ENCODE assay signal across 8 cellular contexts in genomic region chr6:2765896-2766766, GRCh38. TPM values are rescaled to one million over a fixed set of nuclear protein-coding genes. Genes with fewer than 3 reads are reported as not detected.
DNase-seq lines count a peak whose midpoint lies in the region; ATAC-seq and TF ChIP-seq lines count a peak whose summit lies in the region.

No MANE protein-coding gene starts in this region.

- intact Hi-C loops in activated naive CD4-positive, alpha-beta T cell treated with anti-CD3 and anti-CD28 coated beads for 36 hours (cut with micrococcal nuclease): loop anchor here (1.0 to 10.0 kb wide), 11 partner anchors 25 to 1369 kb away; partner anchors contain the start of genes BPHL, ECI2, GMDS and PSMG4
- intact Hi-C loops in psoas muscle (cut with DNase I): loop anchor here in 1 of 2 donors (2.0 kb wide), 1 partner anchor 31 kb away; no protein-coding TSS in a partner anchor

- H3K27ac ChIP-seq in cardiac muscle cell: peak overlapping the region; percentile 91
- peak overlapping the region; percentile 93 for H3K27ac ChIP-seq in psoas muscle

- H3K9me3 Mint-ChIP-seq in activated CD8-positive, alpha-beta memory T cell treated with anti-CD3 and anti-CD28 coated beads, Interleukin-2, amount 10 ng/mL, durations not matched to agents 7 days and 5 days (ENCODE audit: low read depth): no peaks in the 10 kb centered on the region
- no peaks in the 10 kb centered on the region for H3K9me3 Mint-ChIP-seq in activated naive CD4-positive, alpha-beta T cell treated with anti-CD3 and anti-CD28 coated beads for 36 hours

- TF ChIP-seq CTCF in cardiac muscle cell (IDR thresholded peaks at IDR 0.05; ENCODE audit: low read depth, low read length) (no peak), psoas muscle (IDR thresholded peaks at IDR 0.05) (no peak)

- H3K9me3 ChIP-seq in cardiac muscle cell (ENCODE audit: low read depth): no peaks in the 10 kb centered on the region
- no peaks in the 10 kb centered on the region for H3K9me3 ChIP-seq in psoas muscle

- 0 to 1% (median 1%) methylated on average over 32 to 91 of the region's 91 CpGs for WGBS in psoas muscle, 3 donors

- H3K27me3 ChIP-seq in cardiac muscle cell (no peaks in the 10 kb centered on the region), psoas muscle (ENCODE audit: insufficient read depth in 3 of 3, low read length in 2 of 3) (no peaks in the 10 kb centered on the region)

- H3K27me3 Mint-ChIP-seq in activated CD8-positive, alpha-beta memory T cell treated with anti-CD3 and anti-CD28 coated beads, Interleukin-2, amount 10 ng/mL, durations not matched to agents 7 days and 5 days: no peaks in the 10 kb centered on the region
- no peaks in the 10 kb centered on the region for H3K27me3 Mint-ChIP-seq in activated naive CD4-positive, alpha-beta T cell treated with anti-CD3 and anti-CD28 coated beads for 36 hours (ENCODE audit: low read depth)

- DNase-seq in activated CD8-positive, alpha-beta memory T cell treated with anti-CD3 and anti-CD28 coated beads, Interleukin-2, amount 10 ng/mL, durations not matched to agents 7 days and 5 days: peak; percentile 67
- no peak for DNase-seq in activated CD8-positive, alpha-beta memory T cell treated with anti-CD3 and anti-CD28 coated beads, Interleukin-2, amount 50 U/mL, for 4 hours
- DNase-seq in NCI-H774 (lab: John Stamatoyannopoulos, UW): peak; percentile 23
- DNase-seq in activated naive CD4-positive, alpha-beta T cell treated with anti-CD3 and anti-CD28 coated beads for 36 hours: peak; percentile 41
- peak; percentile 56 to 63 for DNase-seq in cardiac muscle cell (ENCODE audit: low read depth in 1 of 2, low spot score in 1 of 2)
- DNase-seq in psoas muscle: peak; percentile 58 to 77
- no peak for DNase-seq in inferior parietal cortex (ENCODE audit: extremely low spot score)

- H3K4me1 ChIP-seq in cardiac muscle cell (ENCODE audit: low read depth) (peaks cover 36% of the 10 kb centered on the region), psoas muscle (peaks cover 40% of the 10 kb centered on the region)

- H3K4me1 Mint-ChIP-seq in activated CD8-positive, alpha-beta memory T cell treated with anti-CD3 and anti-CD28 coated beads, Interleukin-2, amount 10 ng/mL, durations not matched to agents 7 days and 5 days: peaks cover 46% of the 10 kb centered on the region
- peaks cover 44% of the 10 kb centered on the region for H3K4me1 Mint-ChIP-seq in activated naive CD4-positive, alpha-beta T cell treated with anti-CD3 and anti-CD28 coated beads for 36 hours (ENCODE audit: low read depth)

- H3K4me3 Mint-ChIP-seq in activated CD8-positive, alpha-beta memory T cell treated with anti-CD3 and anti-CD28 coated beads, Interleukin-2, amount 10 ng/mL, durations not matched to agents 7 days and 5 days: peak overlapping the region; percentile 95
- H3K4me3 Mint-ChIP-seq in activated naive CD4-positive, alpha-beta T cell treated with anti-CD3 and anti-CD28 coated beads for 36 hours: peak overlapping the region; percentile 93

- peak overlapping the region; percentile 92 for H3K27ac Mint-ChIP-seq in activated CD8-positive, alpha-beta memory T cell treated with anti-CD3 and anti-CD28 coated beads, Interleukin-2, amount 10 ng/mL, durations not matched to agents 7 days and 5 days
- H3K27ac Mint-ChIP-seq in activated naive CD4-positive, alpha-beta T cell treated with anti-CD3 and anti-CD28 coated beads for 36 hours: peak overlapping the region; percentile 77

- H3K4me3 ChIP-seq in cardiac muscle cell (peak overlapping the region; percentile 82), psoas muscle (peak overlapping the region; percentile 86)

- H3K36me3 ChIP-seq in cardiac muscle cell: no peaks in the 10 kb centered on the region
- H3K36me3 ChIP-seq in psoas muscle (ENCODE audit: insufficient read depth in 1 of 2, low read depth in 1 of 2): no peaks in the 10 kb centered on the region

- peaks cover 27% of the 10 kb centered on the region for H3K36me3 Mint-ChIP-seq in activated CD8-positive, alpha-beta memory T cell treated with anti-CD3 and anti-CD28 coated beads, Interleukin-2, amount 10 ng/mL, durations not matched to agents 7 days and 5 days
- peaks cover 16% of the 10 kb centered on the region for H3K36me3 Mint-ChIP-seq in activated naive CD4-positive, alpha-beta T cell treated with anti-CD3 and anti-CD28 coated beads for 36 hours (ENCODE audit: low read depth)

- CTCF ChIA-PET in activated CD8-positive, alpha-beta memory T cell treated with anti-CD3 and anti-CD28 coated beads, Interleukin-2, amount 10 ng/mL, durations not matched to agents 7 days and 5 days (lab: Charles Lee): interaction anchor here (0.6 to 5.9 kb wide), 22 partner anchors 9 to 301 kb away, joined by 3 to 33 read pairs (median 4); partner anchors contain the start of genes SERPINB1 and SERPINB6
- CTCF ChIA-PET in activated naive CD4-positive, alpha-beta T cell treated with anti-CD3 and anti-CD28 coated beads for 36 hours (lab: Charles Lee): interaction anchor here (0.7 to 2.1 kb wide), 3 partner anchors 15 to 134 kb away, joined by 3 to 7 read pairs (median 3); partner anchors contain the start of gene MYLK4

- ATAC-seq in activated CD8-positive, alpha-beta memory T cell treated with anti-CD3 and anti-CD28 coated beads, Interleukin-2, amount 10 ng/mL, durations not matched to agents 7 days and 5 days: peak; percentile 1
- peak; percentile 13 for ATAC-seq in HG02678 (IDR thresholded peaks at IDR 0.05; ENCODE audit: unreplicated experiment)
- ATAC-seq in psoas muscle: peak in 2 of 4 donors; percentile 1 to 6

RNA-seq across cellular contexts. Expression of gene WRNIP1, which starts 0.9 kb away (rescaled TPM):
- total RNA-seq in activated CD8-positive, alpha-beta memory T cell treated with anti-CD3 and anti-CD28 coated beads, Interleukin-2, amount 10 ng/mL, durations not matched to agents 7 days and 5 days: 10 to 100 TPM; 48.7 to 53.3 TPM
- total RNA-seq in activated naive CD4-positive, alpha-beta T cell treated with anti-CD3 and anti-CD28 coated beads for 36 hours: 10 to 100 TPM; 19.2 to 21.7 TPM
- total RNA-seq in cardiac muscle cell (63.0 and 89.9 TPM in 2 replicates), psoas muscle (10 to 100 TPM; 26.5 to 53.3 (median 41.3) TPM)
- polyA plus RNA-seq in cardiac muscle cell (59.2 and 77.7 TPM in 2 replicates), psoas muscle (10 to 100 TPM; 38.0 to 73.9 (median 56.4) TPM)

RNA-seq across cellular contexts. Expression of gene MYLK4, which starts 15.4 kb away (rescaled TPM):
- total RNA-seq in activated CD8-positive, alpha-beta memory T cell treated with anti-CD3 and anti-CD28 coated beads, Interleukin-2, amount 10 ng/mL, durations not matched to agents 7 days and 5 days: under 1 TPM; 0.18 to 0.23 TPM
- total RNA-seq in activated naive CD4-positive, alpha-beta T cell treated with anti-CD3 and anti-CD28 coated beads for 36 hours: under 1 TPM in 1 of 2 experiments, not detected in 1; 0.07 TPM
- total RNA-seq in cardiac muscle cell (0.56 and 0.69 TPM in 2 replicates), psoas muscle (10 to 100 TPM in 1 of 4 donors, 1 to 10 TPM in 3; 1.2 to 23.4 (median 2.2) TPM)
- polyA plus RNA-seq in cardiac muscle cell (0.23 and 0.64 TPM in 2 replicates), psoas muscle (100 to 1,000 TPM in 1 of 3 donors, 10 to 100 TPM in 1, under 1 TPM in 1; 0.09 to 143 (median 30.0) TPM)

Comparison
In these comparisons a context has a peak if more than half of its experiments do, and no peak if none do; other contexts are left out.
1. DNase-seq: peak in activated CD8-positive, alpha-beta memory T cell treated with anti-CD3 and anti-CD28 coated beads, Interleukin-2, amount 10 ng/mL, durations not matched to agents 7 days and 5 days (single experiment), NCI-H774 (single experiment), activated naive CD4-positive, alpha-beta T cell treated with anti-CD3 and anti-CD28 coated beads for 36 hours (single experiment), cardiac muscle cell (2 of 2) and psoas muscle (2 of 2); none in activated CD8-positive, alpha-beta memory T cell treated with anti-CD3 and anti-CD28 coated beads, Interleukin-2, amount 50 U/mL, for 4 hours (single experiment) and inferior parietal cortex (single experiment).